1 cellular context compared by ENCODE assay signal in the genomic region with DNA sequence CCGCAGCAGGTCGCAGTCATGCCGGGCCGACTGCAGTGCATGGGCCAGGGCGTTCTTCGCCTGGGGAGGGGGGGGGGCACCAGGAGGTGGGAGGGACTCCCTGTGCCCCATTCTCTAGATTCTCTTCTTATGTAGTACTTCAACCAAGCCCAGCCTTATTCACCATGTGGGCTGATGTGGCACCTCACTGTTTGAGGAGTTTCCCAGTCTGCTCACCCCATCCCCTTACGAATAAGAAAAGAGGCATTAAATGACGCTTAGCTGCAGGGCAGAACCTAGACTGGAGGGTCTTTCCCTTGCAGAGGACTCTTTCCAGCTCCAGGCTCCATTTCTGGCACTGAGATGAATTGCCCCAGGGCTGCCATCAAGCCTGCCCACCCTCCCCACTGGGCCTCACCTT.
TF ChIP-seq lines count a peak whose summit lies in the region.

No MANE protein-coding gene starts in this region.

TF ChIP-seq in H1, 55 proteins besides CTCF, POLR2A, EP300 and RAD21:
- TF ChIP-seq, protein P1, sequence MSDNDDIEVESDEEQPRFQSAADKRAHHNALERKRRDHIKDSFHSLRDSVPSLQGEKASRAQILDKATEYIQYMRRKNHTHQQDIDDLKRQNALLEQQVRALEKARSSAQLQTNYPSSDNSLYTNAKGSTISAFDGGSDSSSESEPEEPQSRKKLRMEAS (IDR thresholded peaks at IDR 0.05): peak; percentile 14; the same call in 1 of the 2 replicates
- TF ChIP-seq, protein P2, sequence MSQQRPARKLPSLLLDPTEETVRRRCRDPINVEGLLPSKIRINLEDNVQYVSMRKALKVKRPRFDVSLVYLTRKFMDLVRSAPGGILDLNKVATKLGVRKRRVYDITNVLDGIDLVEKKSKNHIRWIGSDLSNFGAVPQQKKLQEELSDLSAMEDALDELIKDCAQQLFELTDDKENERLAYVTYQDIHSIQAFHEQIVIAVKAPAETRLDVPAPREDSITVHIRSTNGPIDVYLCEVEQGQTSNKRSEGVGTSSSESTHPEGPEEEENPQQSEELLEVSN (IDR thresholded peaks at IDR 0.05): peak; percentile 50; the same call in 1 of the 2 replicates
- TF ChIP-seq POU5F1 (IDR thresholded peaks at IDR 0.05; ENCODE audit: low read depth, low read length) (no peak), POLR2AphosphoS5 (IDR thresholded peaks at IDR 0.05; ENCODE audit: low read depth, low read length) (no peak), BCL11A (IDR thresholded peaks at IDR 0.05; ENCODE audit: low read depth in 2 of 2, low read length in 2 of 2) (no peak), RBBP5 (IDR thresholded peaks at IDR 0.05; ENCODE audit: borderline replicate concordance, low read depth, low read length) (no peak), KDM5A (IDR thresholded peaks at IDR 0.05; ENCODE audit: low read length) (no peak), MAFK (IDR thresholded peaks at IDR 0.05; ENCODE audit: low read depth, low read length) (no peak), CBX5 (IDR thresholded peaks at IDR 0.05; ENCODE audit: low read depth, low read length) (no peak), SP1 (IDR thresholded peaks at IDR 0.05; ENCODE audit: low read depth, low read length) (no peak), SUZ12 (IDR thresholded peaks at IDR 0.05; ENCODE audit: low read length) (no peak), KDM4A (IDR thresholded peaks at IDR 0.05; ENCODE audit: low read depth, low read length, severe bottlenecking) (no peak), SAP30 (IDR thresholded peaks at IDR 0.05; ENCODE audit: insufficient read depth, insufficient replicate concordance, low read length) (no peak), CBX8 (IDR thresholded peaks at IDR 0.05; ENCODE audit: borderline replicate concordance, low read depth, low read length) (no peak), JUN (IDR thresholded peaks at IDR 0.05; ENCODE audit: low read depth, low read length) (no peak)
